ENCODE assay signal across 8 cellular contexts in the genomic region with DNA sequence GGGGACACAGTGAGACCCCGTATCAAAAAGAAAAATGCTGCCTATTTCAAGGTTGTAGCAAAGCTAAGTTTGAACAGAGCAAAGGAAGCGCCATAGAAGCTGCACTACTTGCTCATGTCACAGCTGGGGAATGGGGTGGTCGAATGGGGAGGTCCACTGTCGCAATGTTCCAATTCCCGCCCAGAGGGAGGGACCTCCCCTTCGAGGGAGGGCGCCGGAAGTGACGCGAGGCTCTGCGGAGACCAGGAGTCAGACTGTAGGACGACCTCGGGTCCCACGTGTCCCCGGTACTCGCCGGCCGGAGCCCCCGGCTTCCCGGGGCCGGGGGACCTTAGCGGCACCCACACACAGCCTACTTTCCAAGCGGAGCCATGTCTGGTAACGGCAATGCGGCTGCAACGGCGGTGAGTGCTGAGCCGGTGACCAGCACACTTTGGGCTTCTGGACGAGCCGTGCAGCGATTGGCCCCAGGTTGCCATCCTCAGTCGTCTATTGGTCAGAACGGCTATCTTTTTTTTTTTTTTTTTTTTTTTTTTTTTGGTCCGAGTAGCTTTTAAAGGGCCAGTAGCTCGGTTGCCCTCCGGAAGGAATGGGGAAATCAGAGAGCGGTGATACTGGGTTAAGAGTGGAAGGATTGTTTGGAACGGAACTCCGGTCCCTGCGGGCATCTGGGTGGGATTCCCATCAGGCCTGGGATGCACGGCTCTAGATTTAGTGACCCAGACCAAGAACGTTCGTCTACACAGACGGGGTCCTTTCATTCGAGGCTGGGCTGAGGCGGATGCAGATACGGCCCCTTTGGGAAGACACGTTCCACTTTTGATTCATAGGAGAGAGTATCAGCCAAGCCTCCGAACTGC. TPM values are rescaled to one million over a fixed set of nuclear protein-coding genes. Genes with fewer than 3 reads are reported as not detected.
DNase-seq lines count a peak whose midpoint lies in the region; ATAC-seq, FAIRE-seq and TF ChIP-seq lines count a peak whose summit lies in the region.

A gene (plus strand): TSS at position 219 of the 860 bp plus-strand sequence. CDS start 153 bp downstream, at position 372.

- peak; percentile 88 for ATAC-seq in GM21786 (IDR thresholded peaks at IDR 0.05; ENCODE audit: unreplicated experiment)
- ATAC-seq in activated T-cell treated with anti-CD3 and anti-CD28 coated beads, Interleukin-2, amount 50 U/mL, for 72 hours (replicated peaks in 1 of 2) = peak; percentile 92

- H3K36me3 Mint-ChIP-seq in activated T-cell treated with anti-CD3 and anti-CD28 coated beads, Interleukin-2, amount 50 U/mL, for 72 hours (ENCODE audit: insufficient read depth in 2 of 2) = peaks cover 0 to 4% of the 10 kb centered on the region in 2 donors

- peak; percentile 56 for FAIRE-seq in RCC 7860 (lab: Jason Lieb, UNC)

- peaks cover 32% of the 10 kb centered on the region for H3K36me3 ChIP-seq in KOPT-K1 (ENCODE audit: insufficient read depth, low read length)
- H3K36me3 ChIP-seq in esophagus squamous epithelium = peaks cover 11 to 31% (median 19%) of the 10 kb centered on the region in 3 donors

- peak in 2 of 4 donors; percentile 34 to 45 for TF ChIP-seq POLR2A in esophagus squamous epithelium (IDR thresholded peaks at IDR 0.05)

- H3K27ac Mint-ChIP-seq in activated T-cell treated with anti-CD3 and anti-CD28 coated beads, Interleukin-2, amount 50 U/mL, for 72 hours = peak within 1 kb of the TSS; percentile 94

- H3K27me3 ChIP-seq in esophagus squamous epithelium = no peaks in the 10 kb centered on the region

- peak within 1 kb of the TSS; percentile 93 to 99 for H3K4me3 Mint-ChIP-seq in activated T-cell treated with anti-CD3 and anti-CD28 coated beads, Interleukin-2, amount 50 U/mL, for 72 hours

- no peaks in the 10 kb centered on the region for H3K9me3 ChIP-seq in KOPT-K1 (ENCODE audit: insufficient read depth, low read length, poor library complexity, severe bottlenecking)
- no peaks in the 10 kb centered on the region for H3K9me3 ChIP-seq in esophagus squamous epithelium

- peak within 1 kb of the TSS; percentile 86 for H3K27ac ChIP-seq in KOPT-K1 (ENCODE audit: low read depth, low read length, poor library complexity, severe bottlenecking)
- peak within 1 kb of the TSS; percentile 87 to 98 (median 94) for H3K27ac ChIP-seq in esophagus squamous epithelium

- peak in 1 of 6 experiments; percentile 6 for TF ChIP-seq CTCF in esophagus squamous epithelium (IDR thresholded peaks at IDR 0.05)

- 0 to 2% methylated on average over 16 to 33 of the region's 49 CpGs for WGBS in esophagus squamous epithelium, 2 donors

- no peaks in the 10 kb centered on the region for H3K27me3 Mint-ChIP-seq in activated T-cell treated with anti-CD3 and anti-CD28 coated beads, Interleukin-2, amount 50 U/mL, for 72 hours (ENCODE audit: low read depth)

- no peaks in the 10 kb centered on the region for H3K9me3 Mint-ChIP-seq in activated T-cell treated with anti-CD3 and anti-CD28 coated beads, Interleukin-2, amount 50 U/mL, for 72 hours

- intact Hi-C loops in esophagus squamous epithelium (cut with DNase I) = no loop called here

- DNase-seq in DMS79 (lab: John Stamatoyannopoulos, UW) (peak; percentile 95), RCC 7860 (ENCODE audit: low spot score) (peak; percentile 78), esophagus squamous epithelium (lab: John Stamatoyannopoulos, UW) (peak; percentile 53), myocyte (ENCODE audit: low read depth) (peak; percentile 95)
- peak; percentile 91 to 93 for DNase-seq in activated T-cell treated with anti-CD3 and anti-CD28 coated beads, Interleukin-2, amount 50 U/mL, for 72 hours
- peak; percentile 87 to 89 for DNase-seq in stimulated activated CD8-positive, alpha-beta memory T cell treated with anti-CD3 and anti-CD28 coated beads, Interleukin-7, amount 100 ng/mL, for 48 hours (ENCODE audit: extremely low read depth in 1 of 2, low read depth in 1 of 2)

- H3K4me1 ChIP-seq in esophagus squamous epithelium = peaks cover 13 to 32% (median 16%) of the 10 kb centered on the region in 3 donors

- peaks cover 25% of the 10 kb centered on the region for H3K4me1 Mint-ChIP-seq in activated T-cell treated with anti-CD3 and anti-CD28 coated beads, Interleukin-2, amount 50 U/mL, for 72 hours (ENCODE audit: low read depth)

- H3K4me3 ChIP-seq in esophagus squamous epithelium = peak within 1 kb of the TSS; percentile 63 to 95 (median 82)

RNA-seq across cellular contexts. Expression of the gene that starts here (rescaled TPM):
- total RNA-seq in activated T-cell treated with anti-CD3 and anti-CD28 coated beads, Interleukin-2, amount 50 U/mL, for 72 hours = 10 to 100 TPM; 31.6 to 42.5 TPM
- total RNA-seq in esophagus squamous epithelium (10 to 100 TPM in 3 of 4 donors, 1 to 10 TPM in 1; 9.9 to 22.1 (median 14.2) TPM), myocyte (4.1 and 10.3 TPM in 2 replicates)
- 31.7 TPM for polyA plus RNA-seq in myocyte (2012)

Comparison
In these comparisons a context has a peak if more than half of its experiments do, and no peak if none do; other contexts are left out.
1. Peak in every context shown above with its lines: DNase-seq, ATAC-seq, H3K4me3 ChIP-seq and H3K27ac ChIP-seq.